In the genomic region with DNA sequence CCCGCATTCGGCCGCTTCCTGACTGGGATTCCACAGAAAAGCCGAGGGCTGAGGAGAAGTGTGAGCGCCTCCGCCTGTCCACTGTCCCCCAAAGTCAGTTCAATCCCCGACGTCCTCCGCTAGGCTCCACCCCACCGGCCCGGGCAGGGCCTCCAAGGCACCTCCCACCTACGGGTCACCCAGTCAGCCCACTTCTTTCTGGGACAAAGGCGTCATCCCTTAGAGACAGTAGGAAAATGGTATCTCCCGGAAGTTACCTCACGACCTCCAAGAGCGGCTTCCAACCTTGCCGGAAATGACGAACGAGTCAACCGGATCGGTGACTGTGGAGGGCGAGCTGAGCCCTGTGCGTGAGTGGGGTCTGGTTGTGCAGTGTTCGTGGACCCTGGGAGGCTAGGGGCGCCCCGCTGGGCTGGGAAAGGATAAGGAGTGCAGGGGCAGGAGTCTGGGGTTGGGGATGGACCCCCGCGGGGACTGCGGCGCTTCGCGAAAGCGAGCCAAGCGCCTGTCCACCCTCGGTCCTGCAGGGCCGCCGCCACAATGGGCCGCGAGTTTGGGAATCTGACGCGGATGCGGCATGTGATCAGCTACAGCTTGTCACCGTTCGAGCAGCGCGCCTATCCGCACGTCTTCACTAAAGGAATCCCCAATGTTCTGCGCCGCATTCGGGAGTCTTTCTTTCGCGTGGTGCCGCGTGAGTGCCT, we compare ENCODE assay signal across 8 cellular contexts. TPM values are rescaled to one million over a fixed set of nuclear protein-coding genes. Genes with fewer than 3 reads are reported as not detected.
A peak's percentile ranks its signal among the peaks of the same experiment; 100 is the strongest.
DNase-seq lines count a peak whose midpoint lies in the region; ATAC-seq and TF ChIP-seq lines count a peak whose summit lies in the region.

A gene with protein sequence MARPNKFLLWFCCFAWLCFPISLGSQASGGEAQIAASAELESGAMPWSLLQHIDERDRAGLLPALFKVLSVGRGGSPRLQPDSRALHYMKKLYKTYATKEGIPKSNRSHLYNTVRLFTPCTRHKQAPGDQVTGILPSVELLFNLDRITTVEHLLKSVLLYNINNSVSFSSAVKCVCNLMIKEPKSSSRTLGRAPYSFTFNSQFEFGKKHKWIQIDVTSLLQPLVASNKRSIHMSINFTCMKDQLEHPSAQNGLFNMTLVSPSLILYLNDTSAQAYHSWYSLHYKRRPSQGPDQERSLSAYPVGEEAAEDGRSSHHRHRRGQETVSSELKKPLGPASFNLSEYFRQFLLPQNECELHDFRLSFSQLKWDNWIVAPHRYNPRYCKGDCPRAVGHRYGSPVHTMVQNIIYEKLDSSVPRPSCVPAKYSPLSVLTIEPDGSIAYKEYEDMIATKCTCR (minus strand): TSS at position 128 of the 704 bp plus-strand sequence. CDS start 1,936 bp downstream, outside the sequence.
A gene (plus strand): TSS at position 301 of the 704 bp plus-strand sequence. CDS start 240 bp downstream, at position 541.

- H4K20me1 ChIP-seq in SK-N-SH (ENCODE audit: insufficient read depth): no peaks in the 10 kb centered on the region

- peak within 1 kb of the TSS; percentile 86 for H3K9ac ChIP-seq in SK-N-SH

- H3K4me1 ChIP-seq in SK-N-SH (ENCODE audit: control insufficient read depth in 1 of 2, insufficient read depth in 2 of 2, low read depth in 1 of 2, low read length in 1 of 2) (peaks cover 7 to 14% of the 10 kb centered on the region in 2 experiments; a peak in 3 of 4 replicates), thoracic aorta (ENCODE audit: control insufficient read depth in 1 of 2, low read depth in 2 of 2) (peaks cover 7 to 16% of the 10 kb centered on the region in 2 donors)

- H3K9me3 Mint-ChIP-seq in activated naive CD8-positive, alpha-beta T cell (ENCODE audit: low read depth): no peaks in the 10 kb centered on the region

- H3K27ac ChIP-seq in SK-N-SH (ENCODE audit: low read depth in 2 of 2, low read length in 1 of 2) (peak within 1 kb of the TSS; percentile 73 to 92), thoracic aorta (peak within 1 kb of the TSS; percentile 83 to 90)

- no peaks in the 10 kb centered on the region for H3K27me3 ChIP-seq in SK-N-SH (ENCODE audit: insufficient read depth)
- no peaks in the 10 kb centered on the region for H3K27me3 ChIP-seq in thoracic aorta (replicated peaks; ENCODE audit: insufficient read depth)

- H3K4me3 ChIP-seq in SK-N-SH (ENCODE audit: low read depth in 2 of 2, low read length in 1 of 2): peak within 1 kb of the TSS; percentile 78 to 99
- H3K4me3 ChIP-seq in thoracic aorta: peak within 1 kb of the TSS; percentile 82

- TF ChIP-seq EP300 in SK-N-SH (IDR thresholded peaks at IDR 0.05; ENCODE audit: borderline replicate concordance in 1 of 2, low read depth in 1 of 2, low read length in 1 of 2): peak in 1 of 2 experiments; percentile 32; a peak in 1 of 4 replicates

- peak within 1 kb of the TSS; percentile 83 for H3K4me2 ChIP-seq in SK-N-SH

- H3K4me3 Mint-ChIP-seq in activated naive CD8-positive, alpha-beta T cell: peak within 1 kb of the TSS; percentile 100

- TF ChIP-seq RAD21 in SK-N-SH (IDR thresholded peaks at IDR 0.05; ENCODE audit: low read length): peak; percentile 62

- peak within 1 kb of the TSS; percentile 89 for H2AFZ ChIP-seq in SK-N-SH (ENCODE audit: low read depth)

- TF ChIP-seq CTCF in GM10266 (IDR thresholded peaks at IDR 0.05; ENCODE audit: control insufficient read depth, insufficient read depth, low read depth, missing control alignments) (peak; percentile 47), SK-N-SH (IDR thresholded peaks at IDR 0.05) (peak; percentile 46), omental fat pad (IDR thresholded peaks at IDR 0.05) (no peak), thoracic aorta (IDR thresholded peaks at IDR 0.05) (no peak)

- WGBS in SK-N-SH (ENCODE audit: low lambda C conversion rate): 2% methylated on average over 36 of the region's 55 CpGs

- CTCF ChIA-PET in SK-N-SH (lab: Yijun Ruan, JAX): interaction anchor here (0.8 to 11.1 kb wide), 9 partner anchors 14 to 340 kb away, joined by 3 to 75 read pairs (median 7); a partner anchor contains a TSS

- POLR2A ChIA-PET in SK-N-SH (lab: Yijun Ruan, JAX): interaction anchor here (0.8 to 1.9 kb wide), 9 partner anchors 12 to 234 kb away, joined by 3 to 9 read pairs (median 3); a partner anchor contains a TSS

- H3K79me2 ChIP-seq in SK-N-SH (ENCODE audit: insufficient read depth): peaks cover 18% of the 10 kb centered on the region

- peak within 1 kb of the TSS; percentile 100 for H3K27ac Mint-ChIP-seq in activated naive CD8-positive, alpha-beta T cell

- H3K36me3 ChIP-seq in SK-N-SH (replicated peaks in 1 of 2; ENCODE audit: control insufficient read depth in 1 of 2, insufficient read depth in 2 of 2, low read length in 1 of 2) (peaks cover 15 to 25% of the 10 kb centered on the region in 2 experiments), thoracic aorta (peaks cover 20% of the 10 kb centered on the region)

- H3K4me1 Mint-ChIP-seq in activated naive CD8-positive, alpha-beta T cell (ENCODE audit: low read depth): peaks cover 28% of the 10 kb centered on the region

- H3K27me3 Mint-ChIP-seq in activated naive CD8-positive, alpha-beta T cell: no peaks in the 10 kb centered on the region

- no peaks in the 10 kb centered on the region for H3K9me2 ChIP-seq in SK-N-SH

- H3K9me3 ChIP-seq in SK-N-SH: no peaks in the 10 kb centered on the region
- no peaks in the 10 kb centered on the region for H3K9me3 ChIP-seq in thoracic aorta

- peak; percentile 94 for DNase-seq in GM10266 (ENCODE audit: extremely low spot score)
- DNase-seq in NCI-H1048 (lab: John Stamatoyannopoulos, UW): peak; percentile 97
- DNase-seq in SK-N-SH: peak; percentile 96
- DNase-seq in glomerular visceral epithelial cell (ENCODE audit: extremely low spot score): peak; percentile 99
- peak; percentile 68 for DNase-seq in omental fat pad (ENCODE audit: low spot score)
- peak; percentile 90 for DNase-seq in thoracic aorta (ENCODE audit: low spot score)

- ATAC-seq in HG02588 (IDR thresholded peaks at IDR 0.05; ENCODE audit: unreplicated experiment) (peak; percentile 98), omental fat pad (ENCODE audit: low FRiP score) (peak; percentile 99), thoracic aorta (ENCODE audit: insufficient number of reproducible peaks, low FRiP score, low read depth) (peak; percentile 99)

- H3K36me3 Mint-ChIP-seq in activated naive CD8-positive, alpha-beta T cell: peaks cover 10% of the 10 kb centered on the region

- H3F3A ChIP-seq in SK-N-SH (replicated peaks; ENCODE audit: insufficient read depth): peaks cover 9% of the 10 kb centered on the region

TF ChIP-seq in SK-N-SH, 30 proteins besides CTCF, POLR2A, EP300 and RAD21 (continues in another document):
- TF ChIP-seq, protein P1, sequence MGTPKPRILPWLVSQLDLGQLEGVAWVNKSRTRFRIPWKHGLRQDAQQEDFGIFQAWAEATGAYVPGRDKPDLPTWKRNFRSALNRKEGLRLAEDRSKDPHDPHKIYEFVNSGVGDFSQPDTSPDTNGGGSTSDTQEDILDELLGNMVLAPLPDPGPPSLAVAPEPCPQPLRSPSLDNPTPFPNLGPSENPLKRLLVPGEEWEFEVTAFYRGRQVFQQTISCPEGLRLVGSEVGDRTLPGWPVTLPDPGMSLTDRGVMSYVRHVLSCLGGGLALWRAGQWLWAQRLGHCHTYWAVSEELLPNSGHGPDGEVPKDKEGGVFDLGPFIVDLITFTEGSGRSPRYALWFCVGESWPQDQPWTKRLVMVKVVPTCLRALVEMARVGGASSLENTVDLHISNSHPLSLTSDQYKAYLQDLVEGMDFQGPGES (IDR thresholded peaks at IDR 0.05; ENCODE audit: low read depth, low read length): no peak
- no peak; the same call in 1 of the 2 replicates for TF ChIP-seq ELF1 (IDR thresholded peaks at IDR 0.05)
- TF ChIP-seq RCOR1 (IDR thresholded peaks at IDR 0.05; ENCODE audit: low read length): no peak
- no peak for TF ChIP-seq GATA2 (CRISPR knock-in tag; IDR thresholded peaks at IDR 0.05)
- TF ChIP-seq NFIC (IDR thresholded peaks at IDR 0.05; ENCODE audit: borderline replicate concordance): no peak
- peak; percentile 88 for TF ChIP-seq MXI1 (IDR thresholded peaks at IDR 0.05; ENCODE audit: low read depth, low read length)
- peak; percentile 97 for TF ChIP-seq POLR2AphosphoS5 (IDR thresholded peaks at IDR 0.05; ENCODE audit: low read depth, low read length)
- TF ChIP-seq, protein P2, sequence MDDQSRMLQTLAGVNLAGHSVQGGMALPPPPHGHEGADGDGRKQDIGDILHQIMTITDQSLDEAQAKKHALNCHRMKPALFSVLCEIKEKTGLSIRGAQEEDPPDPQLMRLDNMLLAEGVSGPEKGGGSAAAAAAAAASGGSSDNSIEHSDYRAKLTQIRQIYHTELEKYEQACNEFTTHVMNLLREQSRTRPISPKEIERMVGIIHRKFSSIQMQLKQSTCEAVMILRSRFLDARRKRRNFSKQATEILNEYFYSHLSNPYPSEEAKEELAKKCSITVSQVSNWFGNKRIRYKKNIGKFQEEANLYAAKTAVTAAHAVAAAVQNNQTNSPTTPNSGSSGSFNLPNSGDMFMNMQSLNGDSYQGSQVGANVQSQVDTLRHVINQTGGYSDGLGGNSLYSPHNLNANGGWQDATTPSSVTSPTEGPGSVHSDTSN (IDR thresholded peaks at IDR 0.05): peak; percentile 18; the same call in 1 of the 2 replicates
- TF ChIP-seq GABPA (IDR thresholded peaks at IDR 0.05; ENCODE audit: low read depth): peak; percentile 92
- TF ChIP-seq TAF1 (IDR thresholded peaks at IDR 0.05; ENCODE audit: borderline replicate concordance, low read depth, low read length): peak; percentile 90
- no peak for TF ChIP-seq YY1 (IDR thresholded peaks at IDR 0.05; ENCODE audit: low read depth)
- TF ChIP-seq FOXJ3 (CRISPR knock-in tag; IDR thresholded peaks at IDR 0.05): no peak
- peak; percentile 79; the same call in 1 of the 2 replicates for TF ChIP-seq SIN3A (IDR thresholded peaks at IDR 0.05; ENCODE audit: borderline replicate concordance, low read depth, low read length)
- TF ChIP-seq NRF1 (IDR thresholded peaks at IDR 0.05; ENCODE audit: low read depth, low read length): no peak

RNA-seq across cellular contexts. Expression of the first gene that starts in this region (rescaled TPM):
- 0.82 and 1.2 TPM in 2 replicates for polyA plus RNA-seq in SK-N-SH (2012; rRNA removed)
- polyA plus RNA-seq in SK-N-SH (2012; cell fraction: cytosol; rRNA removed): 0.53 and 0.59 TPM in 2 replicates
- 1.2 and 1.8 TPM in 2 replicates for polyA plus RNA-seq in SK-N-SH (2012; cell fraction: nucleus; rRNA removed)
- 1 to 10 TPM in 1 of 4 donors, under 1 TPM in 2, not detected in 1; 0.24 to 1.3 (median 0.31) TPM for total RNA-seq in omental fat pad
- not detected for total RNA-seq in thoracic aorta

RNA-seq across cellular contexts. Expression of the second gene that starts in this region (rescaled TPM):
- polyA plus RNA-seq in SK-N-SH (2012; rRNA removed): 510 and 694 TPM in 2 replicates
- 502 and 579 TPM in 2 replicates for polyA plus RNA-seq in SK-N-SH (2012; cell fraction: cytosol; rRNA removed)
- 235 and 349 TPM in 2 replicates for polyA plus RNA-seq in SK-N-SH (2012; cell fraction: nucleus; rRNA removed)
- total RNA-seq in omental fat pad: 100 to 1,000 TPM in 3 of 4 donors, 10 to 100 TPM in 1; 89.7 to 173 (median 115) TPM
- total RNA-seq in thoracic aorta: 10 to 100 TPM; 49.5 to 59.3 TPM

Comparison
In these comparisons a context has a peak if more than half of its experiments do, and no peak if none do; other contexts are left out.
1. Peak in every context shown above with its lines: DNase-seq, ATAC-seq, H3K4me3 ChIP-seq and H3K27ac ChIP-seq.
2. CTCF ChIP-seq: peak in GM10266 (single experiment) and SK-N-SH (single experiment); none in omental fat pad (0 of 3) and thoracic aorta (single experiment).